In the genomic region with DNA sequence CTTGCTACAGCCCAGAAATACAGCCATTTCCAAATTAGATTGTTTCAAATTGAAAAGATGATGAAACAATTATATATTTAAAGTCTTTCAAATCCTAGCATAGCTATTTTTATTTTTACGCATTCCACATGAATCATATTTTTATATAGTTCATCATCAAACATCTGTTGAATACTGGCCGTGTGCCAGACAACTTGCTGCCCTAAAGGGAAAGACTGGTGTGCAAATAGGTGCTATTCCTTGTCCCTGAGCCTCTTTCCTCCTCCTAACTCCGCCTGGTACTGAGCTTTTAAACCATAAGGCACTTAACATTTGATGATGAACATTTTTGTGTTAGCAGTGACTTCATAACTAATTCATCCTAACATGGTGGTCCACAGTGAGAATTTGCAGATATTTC, we compare ENCODE assay signal across 26 cellular contexts. TPM values are rescaled to one million over a fixed set of nuclear protein-coding genes. Genes with fewer than 3 reads are reported as not detected.
DNase-seq lines count a peak whose midpoint lies in the region; ATAC-seq and TF ChIP-seq lines count a peak whose summit lies in the region.
"Had no signal": no experiment of that assay in that cellular context is flagged by ENCODE, and none has a peak within 500 bp of the region (broad histone marks: within the 10 kb centered on the region; RNA-seq: fewer than 3 reads in every experiment).

No MANE protein-coding gene starts in this region.

- POLR2A ChIA-PET in OCI-LY7 (lab: Charles Lee): no interaction called here

- no peak overlapping the region for H3K9ac ChIP-seq in GM23248

- no peaks in the 10 kb centered on the region for H3K4me1 ChIP-seq in GM23248 (ENCODE audit: insufficient read depth)
- no peaks in the 10 kb centered on the region for H3K4me1 ChIP-seq in OCI-LY7 (ENCODE audit: insufficient read depth, low read length, poor library complexity, severe bottlenecking)
- no peaks in the 10 kb centered on the region for H3K4me1 ChIP-seq in suprapubic skin
- H3K4me1 ChIP-seq: HAP-1 had no signal

- H4K20me1 ChIP-seq in GM23248 (ENCODE audit: insufficient read depth): no peaks in the 10 kb centered on the region
- no peaks in the 10 kb centered on the region for H4K20me1 ChIP-seq in OCI-LY7 (ENCODE audit: insufficient read depth, low read length)

- in situ Hi-C loops in GM23248 (cut with MboI): no loop called here

- no peak overlapping the region for H3K4me3 ChIP-seq in GM23248
- no peak overlapping the region for H3K4me3 ChIP-seq in OCI-LY7 (ENCODE audit: low read depth, low read length, poor library complexity, severe bottlenecking)
- H3K4me3 ChIP-seq in suprapubic skin: no peak overlapping the region
- H3K4me3 ChIP-seq: gastroesophageal sphincter, HAP-1, skin epidermis, thoracic aorta had no signal

- TF ChIP-seq EP300 in suprapubic skin (IDR thresholded peaks at IDR 0.05): no peak

- DNase-seq in GM23248 (peak; percentile 16), OCI-LY7 (ENCODE audit: low spot score) (no peak), lung microvascular endothelial cell (ENCODE audit: low read depth in 2 of 2) (peak; percentile 40 to 69), suprapubic skin (ENCODE audit: low spot score in 2 of 2) (no peak)
- DNase-seq: activated CD4-positive, alpha-beta T cell treated with anti-CD3 and anti-CD28 coated beads, Interleukin-2, amount 50 U/mL, for 1 hour; activated effector memory CD4-positive, alpha-beta T cell treated with anti-CD3 and anti-CD28 coated beads, Interleukin-2, amount 50 U/mL, for 16 hours; CD4-positive, alpha-beta T cell; DMS 273 treated with DMSO at 0.1 percent for 48 hours; GDM1; KBM-7; kidney; mammary epithelial cell; MV-4-11; NCI-H1694 treated with DMSO at 0.1 percent for 48 hours; NCI-H446; nucleus accumbens; stimulated activated CD4-positive, alpha-beta T cell treated with anti-CD3 and anti-CD28 coated beads, Interleukin-1b, Interleukin-23, amount 100 ng/mL, for 48 hours had no signal

- H3K4me2 ChIP-seq in GM23248 (ENCODE audit: unreplicated experiment): no peak overlapping the region
- H3K4me2 ChIP-seq in OCI-LY7 (ENCODE audit: low read length): no peak overlapping the region

- H3K9me2 ChIP-seq in GM23248 (ENCODE audit: insufficient read depth): no peaks in the 10 kb centered on the region
- no peaks in the 10 kb centered on the region for H3K9me2 ChIP-seq in OCI-LY7 (ENCODE audit: insufficient read depth, low read length)

- intact Hi-C loops in OCI-LY7 (cut with micrococcal nuclease; ENCODE audit: unreplicated experiment): no loop called here

- H3K36me3 ChIP-seq in GM23248 (ENCODE audit: low read depth) (peaks cover 90% of the 10 kb centered on the region), OCI-LY7 (ENCODE audit: insufficient read depth, low read length) (peaks cover 97% of the 10 kb centered on the region), suprapubic skin (peaks cover 99% of the 10 kb centered on the region)

- 66 to 67% methylated on average over 3 of the region's 3 CpGs for WGBS in GM23248 (ENCODE audit: low coverage in 1 of 2, low lambda C conversion rate in 2 of 2, missing lambda C conversion rate in 2 of 2), 2 experiments
- WGBS in suprapubic skin: 55% methylated on average over 3 of the region's 3 CpGs

- ATAC-seq in GM21619 (IDR thresholded peaks at IDR 0.05; ENCODE audit: unreplicated experiment) (no peak), GM18511 (IDR thresholded peaks at IDR 0.05; ENCODE audit: unreplicated experiment) (no peak)
- ATAC-seq: gastroesophageal sphincter; stimulated activated effector memory CD8-positive, alpha-beta T cell treated with anti-CD3 and anti-CD28 coated beads, Interleukin-12 subunit alpha, Interleukin-12 subunit beta, amount 100 ng/mL, for 72 hours had no signal

- H2AFZ ChIP-seq in GM23248 (no peak overlapping the region), OCI-LY7 (ENCODE audit: low read length) (no peak overlapping the region)

- CTCF ChIA-PET in OCI-LY7 (lab: Charles Lee; ENCODE audit: unreplicated experiment): no interaction called here

- H3F3A ChIP-seq in GM23248 (ENCODE audit: insufficient read depth): no peaks in the 10 kb centered on the region; the same call in 1 of the 2 replicates

- TF ChIP-seq POLR2A in suprapubic skin (IDR thresholded peaks at IDR 0.05): no peak

- TF ChIP-seq CTCF in OCI-LY7 (conservative IDR thresholded peaks at IDR 0.05; ENCODE audit: low read length) (no peak), suprapubic skin (IDR thresholded peaks at IDR 0.05) (no peak)

- no peaks in the 10 kb centered on the region for H3K27me3 ChIP-seq in GM23248 (replicated peaks; ENCODE audit: insufficient read depth)
- H3K27me3 ChIP-seq in suprapubic skin: no peaks in the 10 kb centered on the region
- H3K27me3 ChIP-seq: gastroesophageal sphincter had no signal

- no peak overlapping the region for H3K27ac ChIP-seq in GM23248
- no peak overlapping the region for H3K27ac ChIP-seq in OCI-LY7 (ENCODE audit: low read depth, low read length, poor library complexity, severe bottlenecking)
- peak overlapping the region; percentile 20 for H3K27ac ChIP-seq in cingulate gyrus (ENCODE audit: low read depth, low read length)
- no peak overlapping the region for H3K27ac ChIP-seq in suprapubic skin
- H3K27ac ChIP-seq: gastroesophageal sphincter, skin epidermis, thoracic aorta, VCaP had no signal

- TSS peak; percentile 8 for BruUV-seq in OCI-LY7 (replicated peaks; lab: Mats Ljungman, UMichigan)

- H3K79me2 ChIP-seq in GM23248 (ENCODE audit: insufficient read depth) (no peaks in the 10 kb centered on the region), OCI-LY7 (ENCODE audit: insufficient read depth, low read depth, low read length) (no peaks in the 10 kb centered on the region)

- H3K9me3 ChIP-seq in GM23248 (ENCODE audit: low read depth): no peaks in the 10 kb centered on the region
- H3K9me3 ChIP-seq in OCI-LY7 (ENCODE audit: low read length): no peaks in the 10 kb centered on the region
- no peaks in the 10 kb centered on the region for H3K9me3 ChIP-seq in suprapubic skin
- H3K9me3 ChIP-seq: gastroesophageal sphincter, HAP-1, thoracic aorta had no signal

RNA-seq across cellular contexts. Expression of a gene that starts 18.7 kb away (rescaled TPM):
- total RNA-seq in GM23248 (2014; rRNA removed; shearing (Covaris generic)): 29.8 and 32.6 TPM in 2 replicates
- 4.8 and 8.3 TPM in 2 replicates for polyA plus RNA-seq in GM23248 (2016; fragmentation: Nextera tagmentation; extraction: Ambion mirVana)
- total RNA-seq in OCI-LY7 (2014; rRNA removed; shearing (Covaris generic)): 92.6 and 103 TPM in 2 replicates
- total RNA-seq in OCI-LY7 (2022) (121 TPM in 2 replicates), lung microvascular endothelial cell (135 and 160 TPM in 2 replicates), suprapubic skin (100 to 1,000 TPM in 1 of 4 donors, 10 to 100 TPM in 3; 54.0 to 188 (median 91.5) TPM)

Comparison
In these comparisons a context has a peak if more than half of its experiments do, and no peak if none do; other contexts are left out.
1. DNase-seq: peak in GM23248 (single experiment) and lung microvascular endothelial cell (2 of 2); none in OCI-LY7 (single experiment) and suprapubic skin (0 of 2).